In the genomic region with DNA sequence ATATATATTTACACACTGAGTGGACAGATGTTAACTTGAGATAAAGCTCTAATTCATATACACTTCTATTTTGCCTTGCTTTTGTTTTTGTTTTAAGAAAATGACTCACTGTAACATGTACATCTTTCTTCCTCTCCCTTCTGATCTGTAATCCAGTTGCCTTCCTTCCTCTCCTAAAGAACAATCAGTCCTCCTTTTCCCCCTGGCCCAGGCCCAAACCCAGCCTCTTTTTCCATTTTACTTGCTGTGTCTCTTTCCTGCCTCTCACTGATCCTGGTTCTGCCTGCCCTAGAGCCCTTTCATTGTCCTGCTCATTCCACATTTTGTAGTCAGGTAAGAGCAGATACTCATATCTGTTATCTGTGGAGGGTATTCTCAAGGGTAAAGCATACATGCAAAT, we compare ENCODE assay signal across 14 cellular contexts. TPM values are rescaled to one million over a fixed set of nuclear protein-coding genes. Genes with fewer than 3 reads are reported as not detected.
DNase-seq lines count a peak whose midpoint lies in the region; ATAC-seq and TF ChIP-seq lines count a peak whose summit lies in the region.
"Had no signal": no experiment of that assay in that cellular context is flagged by ENCODE, and none has a peak within 500 bp of the region (broad histone marks: within the 10 kb centered on the region; RNA-seq: fewer than 3 reads in every experiment).

No MANE protein-coding gene starts in this region.

- H3K4me3 ChIP-seq in lower lobe of right lung = peak overlapping the region; percentile 6
- H3K4me3 ChIP-seq: GM12878, pancreas had no signal

- H3K27ac ChIP-seq in lower lobe of right lung = peak overlapping the region; percentile 14
- H3K27ac ChIP-seq: pancreas had no signal

- H3K36me3 ChIP-seq in lower lobe of right lung = peaks cover 68% of the 10 kb centered on the region

- intact Hi-C loops in lower lobe of right lung (cut with DNase I) = no loop called here

- H3K27me3 ChIP-seq in lower lobe of right lung (ENCODE audit: low read depth) = no peaks in the 10 kb centered on the region
- H3K27me3 ChIP-seq: pancreas had no signal

- ATAC-seq in lower lobe of right lung (peak in 1 of 2 donors; percentile 34), GM21576 (IDR thresholded peaks at IDR 0.05; ENCODE audit: unreplicated experiment) (no peak)
- ATAC-seq: GM12878 had no signal

- peak; percentile 10 for DNase-seq in UCSD-AML1 (lab: John Stamatoyannopoulos, UW; ENCODE audit: unreplicated experiment)
- DNase-seq in fibroblast of gingiva (ENCODE audit: low read depth) = peak; percentile 8
- no peak for DNase-seq in lower lobe of right lung
- DNase-seq in ureter (ENCODE audit: low spot score) = peak; percentile 55
- no peak for DNase-seq in hypothalamus (lab: John Stamatoyannopoulos, UW)
- DNase-seq in effector CD8-positive, alpha-beta T cell (lab: John Stamatoyannopoulos, UW) = no peak
- DNase-seq: activated CD4-positive, alpha-beta memory T cell treated with anti-CD3 and anti-CD28 coated beads, Interleukin-2, amount 10 ng/mL, durations not matched to agents 7 days and 5 days; NCI-H1092; NCI-H524 treated with DMSO at 0.1 percent for 48 hours; pancreas; trophoblast cell had no signal

- H3K4me1 ChIP-seq in lower lobe of right lung = peaks cover 45% of the 10 kb centered on the region
- H3K4me1 ChIP-seq: pancreas had no signal

- no peaks in the 10 kb centered on the region for H3K9me3 ChIP-seq in lower lobe of right lung
- H3K9me3 ChIP-seq: pancreas had no signal

- no peak for TF ChIP-seq CTCF in lower lobe of right lung (IDR thresholded peaks at IDR 0.05)

RNA-seq across cellular contexts. Expression of gene ZAR1L, which starts 50.8 kb away (rescaled TPM):
- total RNA-seq in lower lobe of right lung (not detected), ureter (not detected)
- total RNA-seq: activated CD4-positive, alpha-beta memory T cell treated with anti-CD3 and anti-CD28 coated beads, Interleukin-2, amount 10 ng/mL, durations not matched to agents 7 days and 5 days; kidney epithelial cell; pancreas had no signal

RNA-seq across cellular contexts. Expression of gene BRCA2, which starts 50.9 kb away (rescaled TPM):
- 2.4 TPM for total RNA-seq in lower lobe of right lung
- total RNA-seq in ureter = 2.1 TPM

Comparison
In these comparisons a context has a peak if more than half of its experiments do, and no peak if none do; other contexts are left out.
1. DNase-seq: peak in UCSD-AML1 (single experiment), fibroblast of gingiva (single experiment) and ureter (single experiment); none in lower lobe of right lung (single experiment), hypothalamus (0 of 51) and effector CD8-positive, alpha-beta T cell (single experiment).